Comparison of ENCODE assay signal across 12 cellular contexts in the genomic region with DNA sequence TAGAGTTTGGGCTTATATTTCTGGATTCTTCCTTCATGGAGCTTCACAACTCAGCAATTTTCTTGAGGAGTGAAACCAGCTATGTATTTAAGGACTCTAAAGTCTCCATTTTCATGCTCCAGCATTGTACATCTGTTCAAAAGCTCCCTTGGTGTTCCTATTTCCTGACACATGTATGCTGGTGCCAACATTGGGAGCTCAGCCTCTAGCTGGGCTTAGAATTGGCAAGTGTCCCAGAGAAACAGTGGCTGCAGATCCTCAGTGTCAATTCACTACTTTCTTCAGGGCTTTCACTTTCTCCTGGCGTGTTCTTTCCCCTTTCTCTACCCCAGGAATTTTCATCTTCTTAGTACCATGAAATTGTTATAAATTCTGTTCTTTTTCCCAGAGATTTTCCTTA.
DNase-seq lines count a peak whose midpoint lies in the region; ATAC-seq, FAIRE-seq and TF ChIP-seq lines count a peak whose summit lies in the region.
"Had no signal": no experiment of that assay in that cellular context is flagged by ENCODE, and none has a peak within 500 bp of the region (broad histone marks: within the 10 kb centered on the region; RNA-seq: fewer than 3 reads in every experiment).

No MANE protein-coding gene starts in this region.

- CTCF ChIA-PET in HepG2 (lab: Yijun Ruan, JAX; ENCODE audit: low intra/inter-chr PET ratio, low total read pairs): interaction anchor here (2.3 kb wide), 1 partner anchor 71 kb away, joined by 19 read pairs; no protein-coding TSS in a partner anchor

- no peaks in the 10 kb centered on the region for H4K20me1 ChIP-seq in HepG2 (ENCODE audit: insufficient read depth, low read length)
- H4K20me1 ChIP-seq: BLaER1 had no signal

- DNase-seq in right lobe of liver (no peak), HepG2 (ENCODE audit: low spot score) (no peak), amniotic epithelial cell (ENCODE audit: low read depth) (peak; percentile 23), hippocampal formation (lab: John Stamatoyannopoulos, UW) (peak; percentile 5 to 72), urothelium cell line (ENCODE audit: low spot score) (peak; percentile 3)
- no peak for DNase-seq in stimulated activated naive CD4-positive, alpha-beta T cell treated with Interleukin-2 at 50 U/mL for 16 hours (lab: John Stamatoyannopoulos, UW)
- DNase-seq in stimulated activated naive CD4-positive, alpha-beta T cell (lab: John Stamatoyannopoulos, UW): no peak
- DNase-seq: activated CD4-positive, alpha-beta T cell treated with anti-CD3 and anti-CD28 coated beads, Interleukin-2, amount 50 U/mL, for 4 hours; naive thymus-derived CD4-positive, alpha-beta T cell; NK-92 treated with Interleukin-12 subunit alpha and Interleukin-12 subunit beta, amount 100 ng/mL, for 24 hours had no signal

- no TSS peak for BruUV-seq in HepG2 (replicated peaks; lab: Mats Ljungman, UMichigan)

- H3K27me3 ChIP-seq in right lobe of liver: no peaks in the 10 kb centered on the region
- H3K27me3 ChIP-seq in HepG2 (ENCODE audit: control insufficient read depth in 1 of 2, insufficient read depth in 2 of 2, low read length in 2 of 2): no peaks in the 10 kb centered on the region
- H3K27me3 ChIP-seq: BLaER1 had no signal

- no peak overlapping the region for H3K4me2 ChIP-seq in HepG2 (ENCODE audit: low read depth, low read length)
- H3K4me2 ChIP-seq: BLaER1 had no signal

- H3K9me3 ChIP-seq in right lobe of liver: no peaks in the 10 kb centered on the region
- H3K9me3 ChIP-seq in HepG2 (ENCODE audit: low read length): no peaks in the 10 kb centered on the region
- H3K9me3 ChIP-seq: BLaER1 had no signal

- in situ Hi-C loops in HepG2 (cut with HindIII; ENCODE audit: extremely low pct_ligation_motif_present, low pct_unique_long_range_greater_than_20kb): no loop called here

- WGBS in right lobe of liver (ENCODE audit: insufficient coverage, low coverage, low lambda C conversion rate, missing lambda C conversion rate): 8% methylated on average over 1 of the region's 1 CpG
- 3% methylated on average over 1 of the region's 1 CpG for WGBS in HepG2 (ENCODE audit: low lambda C conversion rate)

- intact Hi-C loops in right lobe of liver (cut with DNase I): loop anchor here (5.0 to 10.0 kb wide), 2 partner anchors 65 to 67 kb away; no protein-coding TSS in a partner anchor
- intact Hi-C loops in HepG2 (cut with micrococcal nuclease; ENCODE audit: unreplicated experiment): no loop called here

- no peak overlapping the region for H3K27ac ChIP-seq in right lobe of liver
- no peak overlapping the region for H3K27ac ChIP-seq in HepG2 (ENCODE audit: extremely low read length, insufficient read depth, low read length)
- H3K27ac ChIP-seq: BLaER1 had no signal

- no peak overlapping the region for H3K4me3 ChIP-seq in right lobe of liver
- H3K4me3 ChIP-seq in HepG2 (replicated peaks in 1 of 3; ENCODE audit: insufficient read depth in 1 of 3, low read depth in 2 of 3, low read length in 3 of 3): no peak overlapping the region
- H3K4me3 ChIP-seq: BLaER1 had no signal

- FAIRE-seq in HepG2 (lab: Jason Lieb, UNC): no peak
- no peak for FAIRE-seq in urothelium cell line (lab: Jason Lieb, UNC)

- no peak for TF ChIP-seq POLR2A in right lobe of liver (IDR thresholded peaks at IDR 0.05)
- no peak for TF ChIP-seq POLR2A in HepG2 (IDR thresholded peaks at IDR 0.05; ENCODE audit: insufficient read depth in 1 of 2, low read depth in 2 of 2, low read length in 2 of 2)

- no peak for TF ChIP-seq RAD21 in HepG2 (CRISPR knock-in tag; IDR thresholded peaks at IDR 0.05)

- TF ChIP-seq CTCF in right lobe of liver (IDR thresholded peaks at IDR 0.05): no peak
- no peak for TF ChIP-seq CTCF in HepG2 (CRISPR knock-in tag; IDR thresholded peaks at IDR 0.05)

- H3K9ac ChIP-seq in HepG2 (ENCODE audit: insufficient read depth, low read depth, low read length): no peak overlapping the region
- H3K9ac ChIP-seq: BLaER1 had no signal

- H3K4me1 ChIP-seq in right lobe of liver (no peaks in the 10 kb centered on the region), HepG2 (ENCODE audit: insufficient read depth, low read length) (peaks cover 30% of the 10 kb centered on the region)
- H3K4me1 ChIP-seq: BLaER1 had no signal

- POLR2A ChIA-PET in HepG2 (lab: Yijun Ruan, JAX): no interaction called here

- ATAC-seq in right lobe of liver: peak; percentile 52 to 68 (median 60)
- ATAC-seq in HepG2: no peak
- no peak for ATAC-seq in GM21576 (IDR thresholded peaks at IDR 0.05; ENCODE audit: unreplicated experiment)
- ATAC-seq: naive thymus-derived CD4-positive, alpha-beta T cell had no signal

- H3K36me3 ChIP-seq in right lobe of liver (no peaks in the 10 kb centered on the region), HepG2 (replicated peaks in 1 of 2; ENCODE audit: control insufficient read depth in 1 of 2, insufficient read depth in 2 of 2, low read length in 2 of 2) (no peaks in the 10 kb centered on the region)
- H3K36me3 ChIP-seq: BLaER1 had no signal

- no peak overlapping the region for H2AFZ ChIP-seq in HepG2 (ENCODE audit: low read length)

- no peak for TF ChIP-seq EP300 in HepG2 (IDR thresholded peaks at IDR 0.05; ENCODE audit: low read depth in 2 of 2, low read length in 2 of 2)
- TF ChIP-seq EP300 in HepG2 (CRISPR knock-in tag; IDR thresholded peaks at IDR 0.05; ENCODE audit: borderline replicate concordance): no peak

- no peaks in the 10 kb centered on the region for H3K79me2 ChIP-seq in HepG2 (ENCODE audit: insufficient read depth, low read length)

TF ChIP-seq in HepG2, 621 proteins besides CTCF, POLR2A, EP300 and RAD21:
- no peak for TF ChIP-seq IRF2 (CRISPR knock-in tag; IDR thresholded peaks at IDR 0.05)
- no peak for TF ChIP-seq EHMT2 (IDR thresholded peaks at IDR 0.05; ENCODE audit: borderline replicate concordance, low read depth, low read length)
- no peak for TF ChIP-seq ZNF816 (CRISPR knock-in tag; IDR thresholded peaks at IDR 0.05; ENCODE audit: borderline replicate concordance)
- TF ChIP-seq ZSCAN29 (CRISPR knock-in tag; conservative IDR thresholded peaks at IDR 0.05): no peak
- no peak for TF ChIP-seq TBL1XR1 (IDR thresholded peaks at IDR 0.05; ENCODE audit: borderline replicate concordance, low read length, partially characterized antibody)
- TF ChIP-seq ZNF34 (CRISPR knock-in tag; IDR thresholded peaks at IDR 0.05; ENCODE audit: borderline replicate concordance): no peak
- TF ChIP-seq, protein P1, sequence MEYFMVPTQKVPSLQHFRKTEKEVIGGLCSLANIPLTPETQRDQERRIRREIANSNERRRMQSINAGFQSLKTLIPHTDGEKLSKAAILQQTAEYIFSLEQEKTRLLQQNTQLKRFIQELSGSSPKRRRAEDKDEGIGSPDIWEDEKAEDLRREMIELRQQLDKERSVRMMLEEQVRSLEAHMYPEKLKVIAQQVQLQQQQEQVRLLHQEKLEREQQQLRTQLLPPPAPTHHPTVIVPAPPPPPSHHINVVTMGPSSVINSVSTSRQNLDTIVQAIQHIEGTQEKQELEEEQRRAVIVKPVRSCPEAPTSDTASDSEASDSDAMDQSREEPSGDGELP (IDR thresholded peaks at IDR 0.05; ENCODE audit: borderline replicate concordance, low read depth): no peak
- no peak for TF ChIP-seq SPEN (CRISPR knock-in tag; IDR thresholded peaks at IDR 0.05; ENCODE audit: low read depth)
- no peak for TF ChIP-seq HOXA9 (CRISPR knock-in tag; IDR thresholded peaks at IDR 0.05; ENCODE audit: borderline replicate concordance)
- TF ChIP-seq ZNF484 (CRISPR knock-in tag; IDR thresholded peaks at IDR 0.05; ENCODE audit: borderline replicate concordance, low read depth): no peak
- TF ChIP-seq GATAD1 (CRISPR knock-in tag; IDR thresholded peaks at IDR 0.05): no peak
- TF ChIP-seq ZNF570 (CRISPR knock-in tag; IDR thresholded peaks at IDR 0.05; ENCODE audit: borderline replicate concordance): no peak
- TF ChIP-seq ZFP36L1 (CRISPR knock-in tag; IDR thresholded peaks at IDR 0.05): no peak
- no peak for TF ChIP-seq MBNL3 (CRISPR knock-in tag; conservative IDR thresholded peaks at IDR 0.05)
- no peak for TF ChIP-seq ZNF777 (CRISPR knock-in tag; IDR thresholded peaks at IDR 0.05)

Comparison
In these comparisons a context has a peak if more than half of its experiments do, and no peak if none do; other contexts are left out.
1. ATAC-seq: peak in right lobe of liver (4 of 4); none in HepG2 (single experiment) and GM21576 (single experiment).
2. DNase-seq: peak in amniotic epithelial cell (single experiment), hippocampal formation (2 of 2) and urothelium cell line (single experiment); none in right lobe of liver (0 of 3), HepG2 (single experiment), stimulated activated naive CD4-positive, alpha-beta T cell treated with Interleukin-2 at 50 U/mL for 16 hours (single experiment) and stimulated activated naive CD4-positive, alpha-beta T cell (0 of 6).